24 cellular contexts compared by ENCODE assay signal in the genomic region with DNA sequence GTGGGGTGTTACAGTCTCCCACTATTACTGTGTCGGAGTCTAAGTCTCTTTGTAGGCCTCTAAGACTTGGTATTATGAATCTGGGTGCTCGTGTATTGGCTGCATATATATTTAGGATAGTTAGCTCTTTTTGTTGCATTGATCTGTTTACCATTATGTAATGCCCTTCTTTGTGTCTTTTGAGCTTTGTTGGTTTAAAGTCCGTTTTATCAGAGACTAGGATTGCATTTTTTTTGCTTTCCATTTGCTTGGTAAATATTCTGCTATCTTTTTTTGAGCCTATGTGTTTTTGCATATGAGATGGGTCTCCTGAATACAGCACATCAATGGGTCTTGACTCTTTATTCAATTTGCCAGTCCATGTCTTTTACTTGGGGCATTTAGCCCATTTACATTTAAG.
"Had no signal": no experiment of that assay in that cellular context is flagged by ENCODE, and none has a peak within 500 bp of the region (broad histone marks: within the 10 kb centered on the region; RNA-seq: fewer than 3 reads in every experiment).

No MANE protein-coding gene starts in this region.

- H3K27ac ChIP-seq: brain microvascular endothelial cell, SJCRH30, SK-N-MC, WERI-Rb-1 had no signal

- ATAC-seq: Panc1 had no signal

- H3K27me3 ChIP-seq: brain microvascular endothelial cell, SJCRH30 had no signal

- H3K9me3 ChIP-seq: SJCRH30 had no signal

- H3K36me3 ChIP-seq: brain microvascular endothelial cell, SJCRH30, WERI-Rb-1 had no signal

- H3K4me3 Mint-ChIP-seq: activated CD4-positive, alpha-beta memory T cell treated with anti-CD3 and anti-CD28 coated beads, Interleukin-2, amount 10 ng/mL, durations not matched to agents 7 days and 5 days; activated T-cell treated with anti-CD3 and anti-CD28 coated beads, Interleukin-2, amount 50 U/mL, for 24 hours had no signal

- H3K4me3 ChIP-seq: SJCRH30, SK-N-MC had no signal

- H3K9me3 Mint-ChIP-seq: activated naive CD4-positive, alpha-beta T cell treated with anti-CD3 and anti-CD28 coated beads, Interleukin-2, amount 50 U/mL, for 24 hours had no signal

- H3K27ac Mint-ChIP-seq: activated CD4-positive, alpha-beta memory T cell treated with anti-CD3 and anti-CD28 coated beads, Interleukin-2, amount 10 ng/mL, durations not matched to agents 7 days and 5 days; activated T-helper 2 cell treated with anti-CD3 and anti-CD28 coated beads, Interferon-gamma antibody, Interleukin-2, Interleukin-4, amounts not matched to agents 10 μg/mL and 5 μg/mL and 100 μg/mL, durations not matched to agents 14 hours and 24 hours and 36 hours had no signal

- H3K27me3 Mint-ChIP-seq: activated CD4-positive, alpha-beta memory T cell treated with anti-CD3 and anti-CD28 coated beads, Interleukin-2, amount 10 ng/mL, durations not matched to agents 7 days and 5 days; activated naive CD4-positive, alpha-beta T cell treated with anti-CD3 and anti-CD28 coated beads, Interleukin-2, amount 50 U/mL, for 24 hours; activated T-cell treated with anti-CD3 and anti-CD28 coated beads, Interleukin-2, amount 50 U/mL, for 24 hours had no signal

- DNase-seq: activated CD4-positive, alpha-beta memory T cell treated with anti-CD3 and anti-CD28 coated beads, Interleukin-2, amount 10 ng/mL, durations not matched to agents 7 days and 5 days; activated CD4-positive, alpha-beta T cell treated with anti-CD3 and anti-CD28 coated beads, Interleukin-2, amount 50 U/mL, for 1 hour; activated gamma-delta T cell; activated naive CD4-positive, alpha-beta T cell treated with Interleukin-2 at 50 U/mL for 16 hours; activated T-cell treated with anti-CD3 and anti-CD28 coated beads, Interleukin-2, amount 50 U/mL, for 24 hours; amniotic stem cell; aorta; brain microvascular endothelial cell; central memory CD4-positive, alpha-beta T cell; Karpas-422; NCI-H1105; NCI-H1417 treated with DMSO at 0.1 percent for 48 hours; NCI-H187 treated with DMSO at 0.1 percent for 48 hours; NCI-H226; NCI-H446 treated with DMSO at 0.1 percent for 48 hours; NCI-H524; SHP77; SJCRH30; T1000; WERI-Rb-1 had no signal
